ENCODE assay signal across 29 cellular contexts in the genomic region with DNA sequence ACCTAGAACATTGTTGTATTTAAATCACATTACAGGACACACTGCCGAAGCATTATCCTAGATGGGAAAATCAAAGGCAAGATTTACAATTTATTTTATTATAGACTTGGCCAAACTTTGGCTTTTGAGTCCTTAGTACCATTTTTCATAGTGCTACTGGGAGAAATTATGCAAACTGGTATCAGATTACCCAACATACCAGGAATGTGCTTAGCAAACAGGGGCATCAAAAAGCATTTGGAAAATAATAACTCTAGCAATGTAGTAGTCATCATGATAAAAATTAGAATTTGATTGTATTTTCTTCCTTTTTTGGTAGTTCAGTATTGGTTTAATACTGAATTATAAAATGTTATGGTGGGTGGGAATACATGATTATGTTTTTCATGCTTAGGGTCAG. TPM values are rescaled to one million over a fixed set of nuclear protein-coding genes. Genes with fewer than 3 reads are reported as not detected.
DNase-seq lines count a peak whose midpoint lies in the region; ATAC-seq, FAIRE-seq and TF ChIP-seq lines count a peak whose summit lies in the region.
"Had no signal": no experiment of that assay in that cellular context is flagged by ENCODE, and none has a peak within 500 bp of the region (broad histone marks: within the 10 kb centered on the region; RNA-seq: fewer than 3 reads in every experiment).

No MANE protein-coding gene starts in this region.

- no peak for TF ChIP-seq RAD21 in A549 (conservative IDR thresholded peaks at IDR 0.05 in 1 of 2, IDR thresholded peaks at IDR 0.05 in 1 of 2)

- no peak for TF ChIP-seq EP300 in A549 (IDR thresholded peaks at IDR 0.05)

- no peak for DNase-seq in A549 (ENCODE audit: low read depth in 1 of 2, low spot score in 1 of 2)
- peak; percentile 65 for DNase-seq in HCEC 1CT
- peak; percentile 65 for DNase-seq in amniotic epithelial cell (ENCODE audit: low read depth)
- peak; percentile 36 to 63 for DNase-seq in foreskin fibroblast
- DNase-seq in NCI-H345 treated with DMSO at 0.1 percent for 48 hours (lab: John Stamatoyannopoulos, UW; ENCODE audit: unreplicated experiment), result no peak
- no peak for DNase-seq in NK-92 treated with Interleukin-12 subunit alpha and Interleukin-12 subunit beta, amount 100 ng/mL, for 24 hours (lab: John Stamatoyannopoulos, UW)
- DNase-seq in NCI-H1436 (lab: John Stamatoyannopoulos, UW), result no peak
- DNase-seq: 8988T; activated CD8-positive, alpha-beta T cell treated with anti-CD3 and anti-CD28 coated beads for 36 hours; aorta; caudate nucleus; dermis blood vessel endothelial cell; DMS153; GDM1; naive thymus-derived CD8-positive, alpha-beta T cell; NCI-H1105 treated with DMSO at 0.1 percent for 48 hours; NCI-H2029; NCI-H2227 treated with DMSO at 0.1 percent for 48 hours; nucleus accumbens; RPMI8226; small intestine; stimulated activated CD4-positive, alpha-beta T cell treated with anti-CD3 and anti-CD28 coated beads, Interleukin-1b, Interleukin-23, amount 100 ng/mL, for 48 hours; stimulated activated CD8-positive, alpha-beta memory T cell treated with anti-CD3 and anti-CD28 coated beads, Interleukin-4, amount 100 ng/mL, for 48 hours; stomach; tibial artery had no signal

- POLR2A ChIA-PET in A549 (lab: Yijun Ruan, JAX), result no interaction called here

- TF ChIP-seq POLR2A in A549 (IDR thresholded peaks at IDR 0.05; ENCODE audit: low read length), result no peak

- no peak for FAIRE-seq in A549 (lab: Jason Lieb, UNC)
- FAIRE-seq: endometrium, keratinocyte, small intestine had no signal

- no peak overlapping the region for H3K27ac ChIP-seq in A549
- H3K27ac ChIP-seq: stomach, tibial artery had no signal

- CTCF ChIA-PET in A549 (lab: Yijun Ruan, JAX), result no interaction called here

- peaks cover 32% of the 10 kb centered on the region; the same call in 2 of the 3 replicates for H3K4me1 ChIP-seq in A549
- H3K4me1 ChIP-seq: stomach had no signal

- WGBS in A549 (ENCODE audit: missing lambda C conversion rate), result 46% methylated on average over 1 of the region's 1 CpG

- TF ChIP-seq CTCF in A549 (IDR thresholded peaks at IDR 0.05) (no peak), foreskin fibroblast (IDR thresholded peaks at IDR 0.05; ENCODE audit: low read depth, low read length) (no peak)

- no peak for ATAC-seq in A549
- no peak for ATAC-seq in HG02981 (IDR thresholded peaks at IDR 0.05; ENCODE audit: unreplicated experiment)
- ATAC-seq: activated CD8-positive, alpha-beta T cell treated with anti-CD3 and anti-CD28 coated beads for 36 hours; activated naive CD4-positive, alpha-beta T cell treated with anti-CD3 and anti-CD28 coated beads, Interleukin-2, amount 50 U/mL, for 72 hours; naive thymus-derived CD8-positive, alpha-beta T cell had no signal

- H3K4me3 ChIP-seq in A549, result no peak overlapping the region
- no peak overlapping the region for H3K4me3 ChIP-seq in foreskin fibroblast (ENCODE audit: low read depth in 1 of 2, low read length in 2 of 2)
- H3K4me3 ChIP-seq: stomach, tibial artery had no signal

- H3K4me2 ChIP-seq in A549, result peak overlapping the region; percentile 39

- no peaks in the 10 kb centered on the region for H3K9me3 ChIP-seq in A549
- H3K9me3 ChIP-seq: stomach, tibial artery had no signal

TF ChIP-seq in A549, 52 proteins besides CTCF, POLR2A, EP300 and RAD21:
- TF ChIP-seq ZC3H11A (IDR thresholded peaks at IDR 0.05) (no peak), POLR2AphosphoS2 (conservative IDR thresholded peaks at IDR 0.05; ENCODE audit: low read length) (no peak), PHF8 (IDR thresholded peaks at IDR 0.05; ENCODE audit: borderline replicate concordance, low read depth) (no peak), ESRRA (IDR thresholded peaks at IDR 0.05; ENCODE audit: borderline replicate concordance, low read length) (no peak), KDM5A (IDR thresholded peaks at IDR 0.05) (no peak), RFX5 (IDR thresholded peaks at IDR 0.05) (no peak)

RNA-seq across cellular contexts. Expression of a gene that starts 34.0 kb away (rescaled TPM):
- polyA plus RNA-seq in A549 (2011; rRNA removed) (14.4 and 14.5 TPM in 2 replicates), A549 (2017; fragmentation: RNase III; extraction: RNeasy Plus Mini Kit Qiagen cat#74134 plus additional on column Dnase treatment) (6.6 to 9.0 TPM (median 8.0 TPM) in 3 replicates)
- polyA plus RNA-seq in A549 (2012; cell fraction: cytosol; rRNA removed), result 1.8 and 2.3 TPM in 2 replicates
- 2.0 and 2.3 TPM in 2 replicates for polyA plus RNA-seq in A549 (2012; cell fraction: nucleus; rRNA removed)
- 38.8 and 40.3 TPM in 2 replicates for polyA minus RNA-seq in A549 (2011; rRNA and poly(A)+ RNA removed)
- polyA plus RNA-seq: naive thymus-derived CD8-positive, alpha-beta T cell had no signal

Comparison
In these comparisons a context has a peak if more than half of its experiments do, and no peak if none do; other contexts are left out.
1. DNase-seq: peak in HCEC 1CT (single experiment), amniotic epithelial cell (single experiment) and foreskin fibroblast (2 of 2); none in A549 (0 of 2), NCI-H345 treated with DMSO at 0.1 percent for 48 hours (single experiment), NK-92 treated with Interleukin-12 subunit alpha and Interleukin-12 subunit beta, amount 100 ng/mL, for 24 hours (single experiment) and NCI-H1436 (single experiment).